ENCODE assay signal across 1 cellular context in genomic region chr4:26320453-26321325, GRCh38.
TF ChIP-seq lines count a peak whose summit lies in the region.

TSS of gene RBPJ (plus strand) at chr4:26321014. CDS start at chr4:26321029, 15 bp downstream.

TF ChIP-seq in WTC11, 78 proteins besides CTCF, POLR2A, EP300 and RAD21 (continued from another document):
- 0 out of 2 replicates have a peak, but pooled peaks have one; percentile 36 for TF ChIP-seq USF1 (CRISPR knock-in tag; IDR thresholded peaks at IDR 0.05)
- no peak; the same call in 1 of the 2 replicates for TF ChIP-seq FOXP4 (CRISPR knock-in tag; IDR thresholded peaks at IDR 0.05)
- TF ChIP-seq FOXP1 (CRISPR knock-in tag; IDR thresholded peaks at IDR 0.05; ENCODE audit: borderline replicate concordance) = peak; percentile 31; the same call in 1 of the 2 replicates
- peak; percentile 82; the same call in 1 of the 2 replicates for TF ChIP-seq KAT7 (CRISPR knock-in tag; IDR thresholded peaks at IDR 0.05; ENCODE audit: borderline replicate concordance)
- TF ChIP-seq HMGXB4 (CRISPR knock-in tag; IDR thresholded peaks at IDR 0.05) = peak; percentile 68; the same call in 1 of the 2 replicates
- 0 out of 2 replicates have a peak, but pooled peaks have one; percentile 15 for TF ChIP-seq E2F5 (CRISPR knock-in tag; IDR thresholded peaks at IDR 0.05)
- peak; percentile 66; the same call in 1 of the 2 replicates for TF ChIP-seq MAX (CRISPR knock-in tag; IDR thresholded peaks at IDR 0.05)
- peak; percentile 59 for TF ChIP-seq CBFB (CRISPR knock-in tag; IDR thresholded peaks at IDR 0.05; ENCODE audit: low read depth)
- peak; percentile 69 for TF ChIP-seq ETV6 (CRISPR knock-in tag; IDR thresholded peaks at IDR 0.05)
- TF ChIP-seq CREM (CRISPR knock-in tag; IDR thresholded peaks at IDR 0.05) = peak; percentile 64; the same call in 1 of the 2 replicates
- TF ChIP-seq ZNF532 (CRISPR knock-in tag; IDR thresholded peaks at IDR 0.05; ENCODE audit: borderline replicate concordance) = 0 out of 2 replicates have a peak, but pooled peaks have one; percentile 33
